In the genomic region with DNA sequence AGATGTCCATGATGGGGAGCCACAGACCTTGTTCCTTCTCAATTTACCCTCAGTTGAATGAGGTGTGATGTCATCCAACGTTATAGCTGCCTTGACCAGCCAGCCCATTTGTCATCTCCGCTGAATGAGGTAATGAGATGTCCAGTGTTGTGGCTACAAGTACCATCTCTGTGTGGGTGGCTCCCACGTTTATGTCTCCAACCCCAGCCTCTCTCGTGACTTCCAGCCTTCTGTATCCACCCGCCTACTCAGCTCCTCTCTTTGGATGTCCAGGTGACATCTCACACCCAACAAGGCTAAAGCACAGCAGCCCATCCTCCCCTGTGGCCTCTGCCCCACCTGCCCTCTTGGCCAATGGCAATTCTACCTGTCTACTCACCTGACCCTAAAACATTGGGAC, we compare ENCODE assay signal across 23 cellular contexts. TPM values are rescaled to one million over a fixed set of nuclear protein-coding genes. Genes with fewer than 3 reads are reported as not detected.
"Had no signal": no experiment of that assay in that cellular context is flagged by ENCODE, and none has a peak within 500 bp of the region (broad histone marks: within the 10 kb centered on the region; RNA-seq: fewer than 3 reads in every experiment).

No MANE protein-coding gene starts in this region.

- DNase-seq: colonic mucosa; cortex of kidney; effector CD8-positive, alpha-beta T cell; effector memory CD8-positive, alpha-beta T cell; esophagus squamous epithelium; foreskin melanocyte; gastrocnemius medialis; head of caudate nucleus; heart right ventricle; hippocampal formation; left cardiac atrium; left lung; left ventricle myocardium superior; naive B cell had no signal

- H3K27me3 ChIP-seq: colonic mucosa, left lung had no signal

- ATAC-seq: effector memory CD8-positive, alpha-beta T cell; esophagus mucosa; gastrocnemius medialis; heart right ventricle; left cardiac atrium; left ventricle myocardium superior had no signal

- H3K9me3 ChIP-seq: colonic mucosa, esophagus squamous epithelium, gastrocnemius medialis, heart right ventricle, left lung, lower lobe of right lung, mucosa of descending colon had no signal

- H3K4me3 ChIP-seq: colonic mucosa, esophagus squamous epithelium, gastrocnemius medialis, heart right ventricle, left lung, lower lobe of right lung, mucosa of descending colon had no signal

- H3K36me3 ChIP-seq: colonic mucosa, esophagus squamous epithelium, gastrocnemius medialis, heart right ventricle, left lung, lower lobe of right lung had no signal

- H3K27ac ChIP-seq: colonic mucosa, epithelial cell of prostate, esophagus squamous epithelium, gastrocnemius medialis, heart right ventricle, left lung, lower lobe of right lung had no signal

- FAIRE-seq: endometrium, islet of Langerhans, keratinocyte had no signal

- H3K4me1 ChIP-seq: colonic mucosa, esophagus squamous epithelium, left lung, lower lobe of right lung had no signal

RNA-seq across cellular contexts. Expression of a gene that starts 18.2 kb away (rescaled TPM):
- total RNA-seq: glomerular endothelial cell, left ventricle myocardium superior, myocyte had no signal
